ENCODE assay signal across 10 cellular contexts in genomic region chr15:93107646-93108045, GRCh38. TPM values are rescaled to one million over a fixed set of nuclear protein-coding genes. Genes with fewer than 3 reads are reported as not detected.
"Had no signal": no experiment of that assay in that cellular context is flagged by ENCODE, and none has a peak within 500 bp of the region (broad histone marks: within the 10 kb centered on the region; RNA-seq: fewer than 3 reads in every experiment).

No MANE protein-coding gene starts in this region.

- H3K4me3 ChIP-seq: GM23248 had no signal

- H3K27ac Mint-ChIP-seq: H9 had no signal

- H3K4me3 Mint-ChIP-seq: H9 had no signal

- H3K9ac ChIP-seq: GM23248, KMS-11 had no signal

- H2AFZ ChIP-seq: GM23248 had no signal

- DNase-seq: GM23248, GOT3, H9, HCEC 1CT, IMR-90, KBM-7 had no signal

- H3K27ac ChIP-seq: GM23248, KMS-11 had no signal

- FAIRE-seq: H54, HTR-8/SVneo had no signal

- H3K4me2 ChIP-seq: KMS-11 had no signal

RNA-seq across cellular contexts. Expression of gene RGMA, which starts 18.6 kb away (rescaled TPM):
- total RNA-seq: HT-29 had no signal
